In the genomic region with DNA sequence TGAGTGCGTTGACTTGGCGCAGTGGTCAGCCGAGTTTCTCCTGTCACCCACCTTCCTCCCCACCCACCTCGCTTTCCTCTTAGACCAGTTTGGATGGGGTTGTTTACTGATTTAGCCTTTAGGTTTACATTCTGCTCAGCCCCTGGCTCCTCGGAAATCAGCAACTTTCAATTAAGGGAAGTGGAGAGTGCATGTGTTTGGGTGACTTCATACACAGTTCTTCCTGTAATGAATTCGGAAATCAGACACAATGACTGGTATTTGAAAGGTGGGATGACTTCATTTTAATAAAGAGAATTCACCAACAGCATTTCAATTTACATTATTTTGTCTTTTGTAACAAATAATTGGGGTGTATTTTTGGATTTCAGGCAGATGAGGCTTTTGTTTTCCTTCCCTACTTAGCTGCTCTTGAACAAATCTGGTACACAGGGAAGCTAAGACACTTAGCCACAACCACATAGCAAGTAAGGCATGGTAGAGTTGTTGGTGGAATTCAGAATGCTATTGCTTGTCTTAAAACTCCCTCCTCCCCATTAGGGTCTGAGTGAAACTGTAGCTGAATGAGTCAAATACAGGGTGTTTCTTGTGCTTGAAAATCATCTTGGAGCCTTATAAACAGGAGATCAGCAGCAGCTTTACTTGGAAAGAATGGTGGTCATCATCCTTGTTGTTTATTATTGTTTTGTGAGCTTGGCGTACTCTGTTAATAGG, we compare ENCODE assay signal across 8 cellular contexts. TPM values are rescaled to one million over a fixed set of nuclear protein-coding genes. Genes with fewer than 3 reads are reported as not detected.
DNase-seq lines count a peak whose midpoint lies in the region; ATAC-seq and TF ChIP-seq lines count a peak whose summit lies in the region.

No MANE protein-coding gene starts in this region.

- H3K36me3 Mint-ChIP-seq in CD8-positive, alpha-beta memory T cell: peaks cover 0 to 26% (median 0%) of the 10 kb centered on the region in 3 donors
- no peaks in the 10 kb centered on the region for H3K36me3 Mint-ChIP-seq in GM23338 (ENCODE audit: low read depth)

- H4K20me1 ChIP-seq in GM23338 (replicated peaks; ENCODE audit: insufficient read depth): no peaks in the 10 kb centered on the region

- no peak overlapping the region for H4K5ac ChIP-seq in mesendoderm (ENCODE audit: low read length)

- H3K9me2 ChIP-seq in GM23338 (ENCODE audit: insufficient read depth): no peaks in the 10 kb centered on the region

- H2AK5ac ChIP-seq in mesendoderm (ENCODE audit: low read length): no peak overlapping the region

- H3K79me1 ChIP-seq in mesendoderm (ENCODE audit: low read length): peaks cover 8% of the 10 kb centered on the region

- H3K23ac ChIP-seq in mesendoderm (ENCODE audit: low read length): no peak overlapping the region

- peak overlapping the region; percentile 86 to 99 (median 95) for H3K27ac Mint-ChIP-seq in CD8-positive, alpha-beta memory T cell
- peak overlapping the region; percentile 58; the same call in 1 of the 2 replicates for H3K27ac Mint-ChIP-seq in GM23338

- H3K27me3 Mint-ChIP-seq in CD8-positive, alpha-beta memory T cell: peaks cover 0 to 2% of the 10 kb centered on the region in 2 donors
- peaks cover 8% of the 10 kb centered on the region for H3K27me3 Mint-ChIP-seq in GM23338 (ENCODE audit: insufficient read depth, low read depth, poor library complexity)

- no CpG with 5 or more reads among the region's 7 CpGs for WGBS in mesendoderm (ENCODE audit: extremely low coverage, insufficient coverage, low lambda C conversion rate)

- H3K4me1 ChIP-seq in CD8-positive, alpha-beta memory T cell (ENCODE audit: insufficient read depth, low read length): peaks cover 19% of the 10 kb centered on the region
- H3K4me1 ChIP-seq in GM23338 (ENCODE audit: insufficient read depth) (peaks cover 6% of the 10 kb centered on the region), mesendoderm (ENCODE audit: control insufficient read depth, low read depth, low read length) (peaks cover 6% of the 10 kb centered on the region)

- peak overlapping the region; percentile 87 for H3K4me2 ChIP-seq in GM23338
- H3K4me2 ChIP-seq in mesendoderm (ENCODE audit: low read length): peak overlapping the region; percentile 96

- DNase-seq in CD8-positive, alpha-beta memory T cell: peak in 3 of 5 donors; percentile 4 to 34 (median 21)
- no peak for DNase-seq in GM23338 (ENCODE audit: low spot score)
- no peak for DNase-seq in RWPE1 (ENCODE audit: low spot score)
- DNase-seq in dermis microvascular lymphatic vessel endothelial cell (ENCODE audit: low read depth in 2 of 2): peak; percentile 50 to 69
- DNase-seq in mesendoderm: peak; percentile 3
- no peak for DNase-seq in NK-92 treated with Interleukin-12 subunit alpha and Interleukin-12 subunit beta, amount 100 ng/mL, for 24 hours (lab: John Stamatoyannopoulos, UW)
- DNase-seq in NCI-H345 (lab: John Stamatoyannopoulos, UW): no peak

- H4K8ac ChIP-seq in mesendoderm (ENCODE audit: low read depth, low read length): no peak overlapping the region

- no peak overlapping the region for H3K4ac ChIP-seq in mesendoderm (ENCODE audit: low read depth, low read length)

- no peak overlapping the region for H3K18ac ChIP-seq in mesendoderm (ENCODE audit: low read length)

- peak overlapping the region; percentile 28; the same call in 1 of the 2 replicates for H2AFZ ChIP-seq in GM23338

- H2BK120ac ChIP-seq in mesendoderm (ENCODE audit: low read depth, low read length): no peak overlapping the region

- no peaks in the 10 kb centered on the region for H3K9me3 ChIP-seq in CD8-positive, alpha-beta memory T cell (ENCODE audit: low read length)

- CTCF ChIA-PET in CD8-positive, alpha-beta memory T cell (lab: Charles Lee): interaction anchor here (1.7 to 2.8 kb wide), 3 partner anchors 48 to 111 kb away, joined by 6 to 22 read pairs (median 6); a partner anchor contains a TSS
- CTCF ChIA-PET in RWPE1 (lab: Yijun Ruan, JAX): interaction anchor here (0.6 to 1.1 kb wide), 3 partner anchors 10 to 426 kb away, joined by 3 to 4 read pairs (median 4); no protein-coding TSS in a partner anchor

- peak overlapping the region; percentile 83 for H3K9ac ChIP-seq in mesendoderm (ENCODE audit: low read length)

- H3K36me3 ChIP-seq in CD8-positive, alpha-beta memory T cell (ENCODE audit: insufficient read depth, low read length): no peaks in the 10 kb centered on the region
- H3K36me3 ChIP-seq in GM23338 (ENCODE audit: insufficient read depth) (no peaks in the 10 kb centered on the region), mesendoderm (ENCODE audit: control insufficient read depth, insufficient read depth, low read length) (no peaks in the 10 kb centered on the region)

- H3F3A ChIP-seq in GM23338 (replicated peaks; ENCODE audit: low read depth): no peaks in the 10 kb centered on the region

- no peaks in the 10 kb centered on the region for H3K27me3 ChIP-seq in CD8-positive, alpha-beta memory T cell (ENCODE audit: insufficient read depth, low read length, poor library complexity, severe bottlenecking)
- H3K27me3 ChIP-seq in GM23338 (ENCODE audit: insufficient read depth): no peaks in the 10 kb centered on the region
- H3K27me3 ChIP-seq in mesendoderm (ENCODE audit: insufficient read depth, low read length, poor library complexity): no peaks in the 10 kb centered on the region

- H3K4me1 Mint-ChIP-seq in CD8-positive, alpha-beta memory T cell: peaks cover 30 to 52% (median 44%) of the 10 kb centered on the region in 3 donors
- peaks cover 9% of the 10 kb centered on the region for H3K4me1 Mint-ChIP-seq in GM23338

- H3K4me3 Mint-ChIP-seq in CD8-positive, alpha-beta memory T cell: peak overlapping the region; percentile 88 to 97 (median 94)
- peak overlapping the region; percentile 85 for H3K4me3 Mint-ChIP-seq in GM23338

- H3K4me3 ChIP-seq in CD8-positive, alpha-beta memory T cell (ENCODE audit: low read length): peak overlapping the region; percentile 95
- H3K4me3 ChIP-seq in GM23338: peak overlapping the region; percentile 75
- peak overlapping the region; percentile 93 for H3K4me3 ChIP-seq in mesendoderm (ENCODE audit: low read length)

- no peak for TF ChIP-seq CTCF in GM23338 (conservative IDR thresholded peaks at IDR 0.05; ENCODE audit: low read depth in 2 of 2)
- TF ChIP-seq CTCF in RWPE1 (conservative IDR thresholded peaks at IDR 0.05; ENCODE audit: low read depth): no peak

- ATAC-seq in GM23338: no peak
- ATAC-seq in HG02840 (IDR thresholded peaks at IDR 0.05; ENCODE audit: low FRiP score, unreplicated experiment): no peak

- peak overlapping the region; percentile 95 for H3K27ac ChIP-seq in CD8-positive, alpha-beta memory T cell (ENCODE audit: low read depth, low read length)
- H3K27ac ChIP-seq in GM23338 (ENCODE audit: low read depth) (no peak overlapping the region), RWPE1 (peak overlapping the region; percentile 84), mesendoderm (ENCODE audit: low read depth, low read length) (no peak overlapping the region)

- POLR2A ChIA-PET in CD8-positive, alpha-beta memory T cell (lab: Charles Lee): interaction anchor here (0.5 to 3.0 kb wide), 4 partner anchors 48 to 808 kb away, joined by 3 to 43 read pairs (median 8); a partner anchor contains a TSS
- POLR2A ChIA-PET in RWPE1 (lab: Yijun Ruan, JAX; ENCODE audit: low non-redundant PET): interaction anchor here (1.1 kb wide), 1 partner anchor 115 kb away, joined by 7 read pairs; no protein-coding TSS in a partner anchor

- no peak overlapping the region for H2BK15ac ChIP-seq in mesendoderm (replicated peaks; ENCODE audit: low read depth)

- peaks cover 15% of the 10 kb centered on the region for H3K79me2 ChIP-seq in GM23338 (replicated peaks; ENCODE audit: insufficient read depth)
- peaks cover 6% of the 10 kb centered on the region for H3K79me2 ChIP-seq in mesendoderm (ENCODE audit: control insufficient read depth, insufficient read depth, low read length)

- H2BK5ac ChIP-seq in mesendoderm (ENCODE audit: low read length): no peak overlapping the region

- H3K56ac ChIP-seq in mesendoderm (ENCODE audit: low read length): peak overlapping the region; percentile 90

- no peaks in the 10 kb centered on the region for H3K9me3 Mint-ChIP-seq in CD8-positive, alpha-beta memory T cell
- H3K9me3 Mint-ChIP-seq in GM23338: no peaks in the 10 kb centered on the region

TF ChIP-seq in GM23338, 12 proteins besides CTCF, POLR2A, EP300 and RAD21 (continues in another document):
- TF ChIP-seq ZNF114 (CRISPR knock-in tag; IDR thresholded peaks at IDR 0.05) (no peak), NANOG (IDR thresholded peaks at IDR 0.05; ENCODE audit: borderline replicate concordance) (no peak), EZH2 (IDR thresholded peaks at IDR 0.05; ENCODE audit: low read depth, unreplicated experiment) (no peak), POLR2AphosphoS5 (IDR thresholded peaks at IDR 0.05; ENCODE audit: low read depth) (no peak)
- TF ChIP-seq, protein P1, sequence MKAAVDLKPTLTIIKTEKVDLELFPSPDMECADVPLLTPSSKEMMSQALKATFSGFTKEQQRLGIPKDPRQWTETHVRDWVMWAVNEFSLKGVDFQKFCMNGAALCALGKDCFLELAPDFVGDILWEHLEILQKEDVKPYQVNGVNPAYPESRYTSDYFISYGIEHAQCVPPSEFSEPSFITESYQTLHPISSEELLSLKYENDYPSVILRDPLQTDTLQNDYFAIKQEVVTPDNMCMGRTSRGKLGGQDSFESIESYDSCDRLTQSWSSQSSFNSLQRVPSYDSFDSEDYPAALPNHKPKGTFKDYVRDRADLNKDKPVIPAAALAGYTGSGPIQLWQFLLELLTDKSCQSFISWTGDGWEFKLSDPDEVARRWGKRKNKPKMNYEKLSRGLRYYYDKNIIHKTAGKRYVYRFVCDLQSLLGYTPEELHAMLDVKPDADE (IDR thresholded peaks at IDR 0.05): no peak

RNA-seq across cellular contexts. Expression of a gene that starts 0.9 kb away (rescaled TPM):
- total RNA-seq in CD8-positive, alpha-beta memory T cell: 10 to 100 TPM; 21.3 to 23.4 TPM
- polyA plus RNA-seq in CD8-positive, alpha-beta memory T cell: 18.8 TPM
- total RNA-seq in GM23338 (2014; rRNA removed; shearing (Covaris generic)): 9.0 and 13.7 TPM in 2 replicates
- 5.1 and 6.1 TPM in 2 replicates for polyA plus RNA-seq in GM23338 (2016; fragmentation: Nextera tagmentation; extraction: Ambion mirVana)
- 56.4 and 74.0 TPM in 2 replicates for total RNA-seq in dermis microvascular lymphatic vessel endothelial cell
- polyA plus RNA-seq in mesendoderm (2013, experiment 1 of 2): 9.5 TPM
- polyA plus RNA-seq in mesendoderm (2013, experiment 2 of 2): 10.3 TPM

RNA-seq across cellular contexts. Expression of a gene that starts 48.1 kb away (rescaled TPM):
- 10 to 100 TPM; 13.2 to 13.7 TPM for total RNA-seq in CD8-positive, alpha-beta memory T cell
- 9.2 TPM for polyA plus RNA-seq in CD8-positive, alpha-beta memory T cell
- total RNA-seq in GM23338 (2014; rRNA removed; shearing (Covaris generic)): 12.5 and 22.6 TPM in 2 replicates
- polyA plus RNA-seq in GM23338 (2016; fragmentation: Nextera tagmentation; extraction: Ambion mirVana): 12.7 and 13.8 TPM in 2 replicates
- 6.2 and 9.7 TPM in 2 replicates for total RNA-seq in dermis microvascular lymphatic vessel endothelial cell
- 7.5 TPM for polyA plus RNA-seq in mesendoderm (2013, experiment 1 of 2)
- 7.3 TPM for polyA plus RNA-seq in mesendoderm (2013, experiment 2 of 2)

RNA-seq across cellular contexts. Expression of a gene that starts 56.7 kb away (rescaled TPM):
- 10 to 100 TPM; 66.3 to 70.0 TPM for total RNA-seq in CD8-positive, alpha-beta memory T cell
- polyA plus RNA-seq in CD8-positive, alpha-beta memory T cell: 37.5 TPM
- total RNA-seq in GM23338 (2014; rRNA removed; shearing (Covaris generic)): 50.5 and 53.8 TPM in 2 replicates
- polyA plus RNA-seq in GM23338 (2016; fragmentation: Nextera tagmentation; extraction: Ambion mirVana): 13.4 and 13.6 TPM in 2 replicates
- total RNA-seq in dermis microvascular lymphatic vessel endothelial cell: 48.3 and 50.2 TPM in 2 replicates
- 50.8 TPM for polyA plus RNA-seq in mesendoderm (2013, experiment 1 of 2)
- polyA plus RNA-seq in mesendoderm (2013, experiment 2 of 2): 49.6 TPM

Comparison
In these comparisons a context has a peak if more than half of its experiments do, and no peak if none do; other contexts are left out.
1. DNase-seq: peak in CD8-positive, alpha-beta memory T cell (3 of 5), dermis microvascular lymphatic vessel endothelial cell (2 of 2) and mesendoderm (single experiment); none in GM23338 (single experiment), RWPE1 (single experiment), NK-92 treated with Interleukin-12 subunit alpha and Interleukin-12 subunit beta, amount 100 ng/mL, for 24 hours (single experiment) and NCI-H345 (single experiment).
2. H3K27ac ChIP-seq: peak in CD8-positive, alpha-beta memory T cell (single experiment) and RWPE1 (single experiment); none in GM23338 (single experiment) and mesendoderm (single experiment).
3. Peak in every context shown above with its lines, with median percentiles within 50 percentile points of each other: H3K4me3 ChIP-seq.